14 cellular contexts compared by ENCODE assay signal in genomic region chr15:98729446-98730042, GRCh38.
A peak's percentile ranks its signal among the peaks of the same experiment; 100 is the strongest.
DNase-seq lines count a peak whose midpoint lies in the region; ATAC-seq, FAIRE-seq and TF ChIP-seq lines count a peak whose summit lies in the region.
"Had no signal": no experiment of that assay in that cellular context is flagged by ENCODE, and none has a peak within 500 bp of the region (broad histone marks: within the 10 kb centered on the region; RNA-seq: fewer than 3 reads in every experiment).

No MANE protein-coding gene starts in this region.

- H3K4me3 ChIP-seq in NT2/D1 (ENCODE audit: insufficient read length, low read depth) (no peak overlapping the region), endodermal cell (ENCODE audit: low read length) (no peak overlapping the region), mesenchymal stem cell (ENCODE audit: insufficient read depth in 1 of 2, low read depth in 1 of 2, low read length in 2 of 2) (no peak overlapping the region), stomach smooth muscle (ENCODE audit: low read length in 2 of 2) (peak overlapping the region in 1 of 2 donors; percentile 36)

- H4K91ac ChIP-seq in mesenchymal stem cell (ENCODE audit: low read length), result peak overlapping the region; percentile 5

- peaks cover 55% of the 10 kb centered on the region for H3K4me1 Mint-ChIP-seq in endodermal cell
- peaks cover 43% of the 10 kb centered on the region for H3K4me1 Mint-ChIP-seq in endothelial cell (ENCODE audit: unreplicated experiment)

- no peak overlapping the region for H2BK15ac ChIP-seq in mesenchymal stem cell (ENCODE audit: low read depth, poor library complexity, severe bottlenecking)

- no peak for ATAC-seq in GM21390 (IDR thresholded peaks at IDR 0.05; ENCODE audit: unreplicated experiment)

- no peak overlapping the region for H3K23ac ChIP-seq in mesenchymal stem cell (ENCODE audit: low read length in 2 of 2)

- H2BK120ac ChIP-seq in mesenchymal stem cell (ENCODE audit: low read depth, low read length), result no peak overlapping the region

- no peaks in the 10 kb centered on the region for H3K9me3 ChIP-seq in NT2/D1 (ENCODE audit: insufficient read depth, low read length)
- no peaks in the 10 kb centered on the region for H3K9me3 ChIP-seq in endodermal cell (ENCODE audit: control insufficient read depth, low read length)
- no peaks in the 10 kb centered on the region for H3K9me3 ChIP-seq in mesenchymal stem cell (ENCODE audit: control insufficient read depth, low read length)
- no peaks in the 10 kb centered on the region for H3K9me3 ChIP-seq in stomach smooth muscle (ENCODE audit: control insufficient read depth in 2 of 2, low read length in 2 of 2)

- no peak overlapping the region for H3K4me2 ChIP-seq in mesenchymal stem cell (ENCODE audit: low read length, poor library complexity, severe bottlenecking)

- H3K9ac ChIP-seq in NT2/D1 (ENCODE audit: insufficient read length, low read depth), result peak overlapping the region; percentile 17
- no peak overlapping the region for H3K9ac ChIP-seq in endodermal cell (ENCODE audit: extremely low read depth, low read length, poor library complexity, severe bottlenecking)
- peak overlapping the region; percentile 6 for H3K9ac ChIP-seq in mesenchymal stem cell (ENCODE audit: low read length)
- H3K9ac ChIP-seq in stomach smooth muscle (ENCODE audit: low read length in 2 of 2), result peak overlapping the region; percentile 2 to 23

- H3K79me1 ChIP-seq in mesenchymal stem cell (replicated peaks; ENCODE audit: low read length, poor library complexity, severe bottlenecking), result peaks cover 15% of the 10 kb centered on the region

- H2BK12ac ChIP-seq in mesenchymal stem cell (ENCODE audit: low read length in 2 of 2), result no peak overlapping the region

- peak overlapping the region in 1 of 2 experiments; percentile 3 for H3K14ac ChIP-seq in mesenchymal stem cell (ENCODE audit: low read length in 2 of 2)

- FAIRE-seq in GM12891 (lab: Jason Lieb, UNC), result no peak
- FAIRE-seq: bronchial epithelial cell had no signal

- peak overlapping the region in 1 of 2 experiments; percentile 73 for H3K4ac ChIP-seq in mesenchymal stem cell (ENCODE audit: low read depth in 1 of 2, low read length in 2 of 2)

- TF ChIP-seq POLR2A in GM12891 (IDR thresholded peaks at IDR 0.05; ENCODE audit: low read depth, low read length), result no peak

- no peak overlapping the region for H3K27ac ChIP-seq in endodermal cell (ENCODE audit: low read depth, low read length)
- H3K27ac ChIP-seq in mesenchymal stem cell (ENCODE audit: low read length, poor library complexity, severe bottlenecking), result peak overlapping the region; percentile 88
- peak overlapping the region; percentile 91 for H3K27ac ChIP-seq in stomach smooth muscle (ENCODE audit: low read length)

- H3K9me3 Mint-ChIP-seq in endodermal cell (no peaks in the 10 kb centered on the region), endothelial cell (ENCODE audit: unreplicated experiment) (no peaks in the 10 kb centered on the region)
- H3K9me3 Mint-ChIP-seq: CD4-positive, alpha-beta T cell; immature natural killer cell had no signal

- no peak overlapping the region for H3K4me3 Mint-ChIP-seq in endodermal cell
- H3K4me3 Mint-ChIP-seq in endothelial cell (ENCODE audit: unreplicated experiment), result no peak overlapping the region
- H3K4me3 Mint-ChIP-seq: CD4-positive, alpha-beta T cell; immature natural killer cell had no signal

- no peaks in the 10 kb centered on the region for H3K27me3 Mint-ChIP-seq in endodermal cell (ENCODE audit: insufficient read depth)
- peaks cover 3% of the 10 kb centered on the region for H3K27me3 Mint-ChIP-seq in endothelial cell (ENCODE audit: unreplicated experiment)
- H3K27me3 Mint-ChIP-seq: CD4-positive, alpha-beta T cell had no signal

- peak overlapping the region; percentile 8 for H2AK5ac ChIP-seq in mesenchymal stem cell (ENCODE audit: low read length, severe bottlenecking)

- peak overlapping the region; percentile 16 for H4K8ac ChIP-seq in mesenchymal stem cell (ENCODE audit: low read length)

- H2AFZ ChIP-seq in mesenchymal stem cell (ENCODE audit: low read depth, low read length), result no peak overlapping the region

- H2BK5ac ChIP-seq in mesenchymal stem cell (ENCODE audit: low read depth, low read length, poor library complexity, severe bottlenecking), result peak overlapping the region; percentile 6

- peak overlapping the region; percentile 7 to 34 for H3K18ac ChIP-seq in mesenchymal stem cell (ENCODE audit: low read depth in 1 of 2, low read length in 2 of 2)

- H3K36me3 ChIP-seq in NT2/D1 (ENCODE audit: insufficient read depth, insufficient read length, low read length), result peaks cover 4% of the 10 kb centered on the region
- H3K36me3 ChIP-seq in endodermal cell (ENCODE audit: control insufficient read depth, insufficient read depth, low read length), result peaks cover 8% of the 10 kb centered on the region
- H3K36me3 ChIP-seq in mesenchymal stem cell (ENCODE audit: control insufficient read depth in 1 of 2, insufficient read depth in 2 of 2, low read depth in 1 of 2, low read length in 2 of 2), result no peaks in the 10 kb centered on the region
- H3K36me3 ChIP-seq in stomach smooth muscle (ENCODE audit: control insufficient read depth in 2 of 2, insufficient read depth in 2 of 2, low read length in 2 of 2), result no peaks in the 10 kb centered on the region

- H3K4me1 ChIP-seq in NT2/D1 (ENCODE audit: insufficient read depth, insufficient read length) (peaks cover 15% of the 10 kb centered on the region), endodermal cell (ENCODE audit: control insufficient read depth, insufficient read depth, low read length) (peaks cover 22% of the 10 kb centered on the region), mesenchymal stem cell (ENCODE audit: control insufficient read depth, insufficient read depth, low read depth, low read length) (peaks cover 39% of the 10 kb centered on the region), stomach smooth muscle (ENCODE audit: control insufficient read depth, insufficient read depth, low read length) (peaks cover 49% of the 10 kb centered on the region)

- 88 to 93% methylated on average over 3 of the region's 3 CpGs for WGBS in endodermal cell (ENCODE audit: insufficient coverage in 1 of 2, insufficient read length in 1 of 2), 2 experiments
- 71% methylated on average over 3 of the region's 3 CpGs for WGBS in mesenchymal stem cell

- H3K27ac Mint-ChIP-seq in endodermal cell (peak overlapping the region; percentile 95), endothelial cell (ENCODE audit: unreplicated experiment) (no peak overlapping the region)
- H3K27ac Mint-ChIP-seq: CD4-positive, alpha-beta T cell had no signal

- H3K27me3 ChIP-seq in NT2/D1 (ENCODE audit: insufficient read depth, insufficient read length) (no peaks in the 10 kb centered on the region), endodermal cell (ENCODE audit: control insufficient read depth, insufficient read depth, low read length, poor library complexity, severe bottlenecking) (no peaks in the 10 kb centered on the region), mesenchymal stem cell (ENCODE audit: control insufficient read depth in 1 of 2, insufficient read depth in 1 of 2, low read length in 2 of 2) (no peaks in the 10 kb centered on the region), stomach smooth muscle (ENCODE audit: control insufficient read depth in 1 of 2, insufficient read depth in 2 of 2, low read length in 2 of 2) (no peaks in the 10 kb centered on the region)

- DNase-seq in NT2/D1 (ENCODE audit: low read depth, low spot score), result no peak
- DNase-seq in endodermal cell, result no peak
- peak; percentile 47 for DNase-seq in mesenchymal stem cell
- DNase-seq in endothelial cell (ENCODE audit: low spot score), result no peak
- no peak for DNase-seq in GM12891 (ENCODE audit: insufficient read length, low spot score)
- DNase-seq in activated CD4-positive, CD25-positive, alpha-beta regulatory T cell treated with anti-CD3 and anti-CD28 coated beads, Interleukin-2, amount 50 U/mL, for 72 hours, result no peak
- DNase-seq: CD4-positive, alpha-beta T cell; immature natural killer cell; Karpas-422; stimulated activated CD4-positive, alpha-beta T cell treated with anti-CD3 and anti-CD28 coated beads, Interleukin-1b, Interleukin-23, amount 100 ng/mL, for 48 hours; stimulated activated naive CD4-positive, alpha-beta T cell treated with Interleukin-2 at 50 U/mL for 16 hours had no signal

- peaks cover 9% of the 10 kb centered on the region for H3K36me3 Mint-ChIP-seq in endodermal cell (ENCODE audit: low read depth)
- peaks cover 3% of the 10 kb centered on the region for H3K36me3 Mint-ChIP-seq in endothelial cell (ENCODE audit: low read depth, unreplicated experiment)

- TF ChIP-seq CTCF in endodermal cell (conservative IDR thresholded peaks at IDR 0.05) (no peak), endothelial cell (IDR thresholded peaks at IDR 0.05; ENCODE audit: unreplicated experiment) (no peak)

TF ChIP-seq in GM12891, 5 proteins besides CTCF, POLR2A, EP300 and RAD21:
- TF ChIP-seq POLR2AphosphoS5 (IDR thresholded peaks at IDR 0.05; ENCODE audit: low read depth, low read length) (no peak), PAX5 (IDR thresholded peaks at IDR 0.05; ENCODE audit: insufficient read depth, low read length, severe bottlenecking) (no peak), TAF1 (IDR thresholded peaks at IDR 0.05; ENCODE audit: low read depth, low read length) (no peak), POU2F2 (IDR thresholded peaks at IDR 0.05; ENCODE audit: low read depth, low read length) (no peak), SPI1 (IDR thresholded peaks at IDR 0.05; ENCODE audit: low read depth, low read length) (no peak)
